8 cellular contexts compared by ENCODE assay signal in the genomic region with DNA sequence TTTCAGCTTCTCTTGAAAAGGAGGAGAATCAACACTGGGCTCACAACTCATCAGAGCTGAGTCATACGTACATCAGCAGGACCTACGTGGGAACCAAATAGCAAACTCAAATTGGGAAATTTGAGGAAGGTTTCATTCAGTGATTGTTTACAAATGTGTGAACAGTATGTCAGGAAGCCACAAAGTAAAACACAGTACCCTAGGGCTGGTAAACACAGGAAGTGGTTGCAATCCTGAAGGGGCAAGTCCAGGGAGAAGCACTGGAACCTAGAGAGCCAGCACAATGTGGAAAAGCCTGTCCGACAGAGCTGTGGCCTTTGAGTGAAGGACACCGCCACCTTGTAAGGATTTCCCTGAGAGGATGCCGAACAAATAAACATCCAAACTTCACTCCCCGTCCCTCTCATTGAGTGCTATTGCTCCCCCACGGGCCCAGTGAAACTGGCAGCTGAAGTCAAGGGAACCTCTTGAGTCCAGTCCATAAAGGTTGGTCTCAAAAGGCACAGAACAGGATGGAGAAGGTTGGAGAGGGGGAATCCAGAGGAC. TPM values are rescaled to one million over a fixed set of nuclear protein-coding genes. Genes with fewer than 3 reads are reported as not detected.
DNase-seq lines count a peak whose midpoint lies in the region; ATAC-seq and TF ChIP-seq lines count a peak whose summit lies in the region.

No MANE protein-coding gene starts in this region.

- H3K9me3 ChIP-seq in mammary epithelial cell (replicated peaks; ENCODE audit: insufficient read depth, low read length), result no peaks in the 10 kb centered on the region

- H2AFZ ChIP-seq in mammary epithelial cell (ENCODE audit: low read depth, low read length), result peak overlapping the region; percentile 66

- intact Hi-C loops in mammary epithelial cell (cut with micrococcal nuclease) (loop anchor here (2.0 to 5.0 kb wide), 2 partner anchors 26 to 96 kb away; partner anchors contain the start of gene RICTOR), left cardiac atrium (cut with DNase I) (no loop called here)

- H3K4me1 ChIP-seq in mammary epithelial cell (ENCODE audit: insufficient read depth, low read length), result peaks cover 47% of the 10 kb centered on the region

- no peak for TF ChIP-seq CTCF in mammary epithelial cell (conservative IDR thresholded peaks at IDR 0.05 in 1 of 2, IDR thresholded peaks at IDR 0.05 in 1 of 2; ENCODE audit: extremely low read depth in 1 of 2, insufficient read depth in 1 of 2, low read depth in 1 of 2, low read length in 2 of 2)

- DNase-seq in Daoy (ENCODE audit: low read depth) (peak; percentile 83), NCI-H510A treated with DMSO at 0.1 percent for 48 hours (lab: John Stamatoyannopoulos, UW) (peak; percentile 36), mammary epithelial cell (peak; percentile 99), amygdala (lab: John Stamatoyannopoulos, UW) (no peak), left cardiac atrium (no peak), NCI-H1105 (lab: John Stamatoyannopoulos, UW) (no peak)
- no peak for DNase-seq in natural killer cell treated with Interleukin-12 subunit alpha and Interleukin-12 subunit beta and Interleukin-15 and Interleukin-18, amount 100 ng/mL, for 72 hours (ENCODE audit: low spot score)

- no peaks in the 10 kb centered on the region for H4K20me1 ChIP-seq in mammary epithelial cell (ENCODE audit: insufficient read depth, low read length)

- no peak overlapping the region for H3K4me3 ChIP-seq in mammary epithelial cell (replicated peaks in 1 of 3; ENCODE audit: insufficient read depth in 1 of 3, low read depth in 2 of 3, low read length in 3 of 3)

- H3K4me3 Mint-ChIP-seq in natural killer cell treated with Interleukin-12 subunit alpha and Interleukin-12 subunit beta and Interleukin-15 and Interleukin-18, amount 100 ng/mL, for 72 hours, result peak overlapping the region; percentile 17

- H3K27ac Mint-ChIP-seq in natural killer cell treated with Interleukin-12 subunit alpha and Interleukin-12 subunit beta and Interleukin-15 and Interleukin-18, amount 100 ng/mL, for 72 hours, result peak overlapping the region; percentile 64 to 83

- peak overlapping the region; percentile 94 for H3K27ac ChIP-seq in mammary epithelial cell (ENCODE audit: insufficient read depth, low read depth, low read length)

- H3K9me3 Mint-ChIP-seq in natural killer cell treated with Interleukin-12 subunit alpha and Interleukin-12 subunit beta and Interleukin-15 and Interleukin-18, amount 100 ng/mL, for 72 hours, result no peaks in the 10 kb centered on the region

- no peaks in the 10 kb centered on the region for H3K27me3 Mint-ChIP-seq in natural killer cell treated with Interleukin-12 subunit alpha and Interleukin-12 subunit beta and Interleukin-15 and Interleukin-18, amount 100 ng/mL, for 72 hours

- ATAC-seq in natural killer cell treated with Interleukin-12 subunit alpha and Interleukin-12 subunit beta and Interleukin-15 and Interleukin-18, amount 100 ng/mL, for 72 hours, result peak; percentile 60 to 61
- ATAC-seq in left cardiac atrium, result no peak
- no peak for ATAC-seq in activated CD4-positive, CD25-positive, alpha-beta regulatory T cell treated with anti-CD3 and anti-CD28 coated beads, Interleukin-2, amount 50 U/mL, for 24 hours

- no peaks in the 10 kb centered on the region for H3K79me2 ChIP-seq in mammary epithelial cell (ENCODE audit: insufficient read depth, low read length)

- dilution Hi-C loops in mammary epithelial cell (cut with HindIII; ENCODE audit: low sequenced_read_pairs), result no loop called here

- peak overlapping the region; percentile 72 for H3K4me2 ChIP-seq in mammary epithelial cell (ENCODE audit: insufficient read depth, low read depth, low read length)

- peaks cover 19 to 25% of the 10 kb centered on the region in 2 donors for H3K4me1 Mint-ChIP-seq in natural killer cell treated with Interleukin-12 subunit alpha and Interleukin-12 subunit beta and Interleukin-15 and Interleukin-18, amount 100 ng/mL, for 72 hours (ENCODE audit: low read depth in 2 of 2)

- H3K36me3 Mint-ChIP-seq in natural killer cell treated with Interleukin-12 subunit alpha and Interleukin-12 subunit beta and Interleukin-15 and Interleukin-18, amount 100 ng/mL, for 72 hours, result peaks cover 4% of the 10 kb centered on the region

- WGBS in mammary epithelial cell (ENCODE audit: low coverage, missing lambda C conversion rate), result 14% methylated on average over 7 of the region's 7 CpGs

- no TSS peak for BruUV-seq in mammary epithelial cell (replicated peaks; lab: Mats Ljungman, UMichigan)

- in situ Hi-C loops in mammary epithelial cell (cut with MboI; ENCODE audit: low sequenced_read_pairs in 2 of 2), result no loop called here

- CTCF ChIA-PET in mammary epithelial cell (lab: Charles Lee; ENCODE audit: low non-redundant PET), result interaction anchor here (0.5 to 1.2 kb wide), 2 partner anchors 20 to 169 kb away, joined by 4 to 6 read pairs; no protein-coding TSS in a partner anchor

- no peaks in the 10 kb centered on the region for H3K36me3 ChIP-seq in mammary epithelial cell (ENCODE audit: insufficient read depth, low read length)

- H3K27me3 ChIP-seq in mammary epithelial cell (ENCODE audit: insufficient read depth, low read length), result no peaks in the 10 kb centered on the region

- H3K9ac ChIP-seq in mammary epithelial cell (ENCODE audit: insufficient read depth, low read length), result peak overlapping the region; percentile 56

RNA-seq across cellular contexts. Expression of gene RICTOR, which starts 26.7 kb away (rescaled TPM):
- total RNA-seq in Daoy (2014; rRNA removed; shearing (Covaris generic)), result 10.7 and 13.1 TPM in 2 replicates
- total RNA-seq in mammary epithelial cell (10 to 100 TPM; 28.6 to 34.8 TPM), left cardiac atrium (10 to 100 TPM; 22.7 to 28.3 TPM)
- 7.1 TPM for polyA plus RNA-seq in mammary epithelial cell
- polyA minus RNA-seq in mammary epithelial cell, result 43.2 TPM
- total RNA-seq in natural killer cell treated with Interleukin-12 subunit alpha and Interleukin-12 subunit beta and Interleukin-15 and Interleukin-18, amount 100 ng/mL, for 72 hours, result 10 to 100 TPM; 42.7 to 51.0 TPM

Comparison
In these comparisons a context has a peak if more than half of its experiments do, and no peak if none do; other contexts are left out.
1. DNase-seq: peak in Daoy (single experiment), NCI-H510A treated with DMSO at 0.1 percent for 48 hours (single experiment) and mammary epithelial cell (single experiment); none in natural killer cell treated with Interleukin-12 subunit alpha and Interleukin-12 subunit beta and Interleukin-15 and Interleukin-18, amount 100 ng/mL, for 72 hours (single experiment), amygdala (0 of 56), left cardiac atrium (single experiment) and NCI-H1105 (single experiment).
2. ATAC-seq: peak in natural killer cell treated with Interleukin-12 subunit alpha and Interleukin-12 subunit beta and Interleukin-15 and Interleukin-18, amount 100 ng/mL, for 72 hours (2 of 2); none in left cardiac atrium (0 of 2) and activated CD4-positive, CD25-positive, alpha-beta regulatory T cell treated with anti-CD3 and anti-CD28 coated beads, Interleukin-2, amount 50 U/mL, for 24 hours (0 of 2).